24 cellular contexts compared by ENCODE assay signal in the genomic region with DNA sequence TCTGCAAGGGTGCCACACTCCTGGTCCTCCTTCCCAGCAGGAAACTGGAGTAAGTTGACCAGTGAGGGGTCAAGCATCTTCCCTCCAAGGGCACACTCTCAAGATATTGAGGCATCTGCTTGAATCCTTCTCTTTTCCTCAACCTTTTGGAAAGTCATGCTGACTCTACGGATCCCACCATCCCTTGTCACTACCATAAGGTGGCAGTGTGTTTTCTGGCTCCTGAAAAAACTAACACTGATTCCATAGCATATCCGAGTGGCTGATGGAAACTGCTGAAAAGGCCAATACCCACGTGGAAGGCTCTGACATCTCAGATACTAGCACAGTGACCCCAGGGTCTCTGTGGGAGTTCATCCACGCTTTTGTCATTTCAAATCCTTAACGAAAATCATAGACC. TPM values are rescaled to one million over a fixed set of nuclear protein-coding genes. Genes with fewer than 3 reads are reported as not detected.
DNase-seq lines count a peak whose midpoint lies in the region; ATAC-seq and TF ChIP-seq lines count a peak whose summit lies in the region.
"Had no signal": no experiment of that assay in that cellular context is flagged by ENCODE, and none has a peak within 500 bp of the region (broad histone marks: within the 10 kb centered on the region; RNA-seq: fewer than 3 reads in every experiment).

No MANE protein-coding gene starts in this region.

- no peak overlapping the region for H3K27ac ChIP-seq in HCT116 (ENCODE audit: low read depth, low read length)
- H3K27ac ChIP-seq in foreskin keratinocyte: no peak overlapping the region
- H3K27ac ChIP-seq in heart left ventricle: no peak overlapping the region
- H3K27ac ChIP-seq: RWPE1, SJCRH30 had no signal

- BruUV-seq in HCT116 (replicated peaks; lab: Mats Ljungman, UMichigan): no TSS peak

- intact Hi-C loops in HCT116 (cut with micrococcal nuclease): no loop called here
- intact Hi-C loops in heart left ventricle (cut with DNase I): no loop called here

- H3K9me3 Mint-ChIP-seq in WTC11 (no peaks in the 10 kb centered on the region), progenitor cell of endocrine pancreas (ENCODE audit: low read depth) (no peaks in the 10 kb centered on the region)
- no peaks in the 10 kb centered on the region for H3K9me3 Mint-ChIP-seq in activated naive CD8-positive, alpha-beta T cell treated with anti-CD3 and anti-CD28 coated beads for 36 hours
- H3K9me3 Mint-ChIP-seq in activated naive CD4-positive, alpha-beta T cell treated with anti-CD3 and anti-CD28 coated beads, Interleukin-2, amount 10 ng/mL, durations not matched to agents 7 days and 5 days: no peaks in the 10 kb centered on the region
- H3K9me3 Mint-ChIP-seq: CD8-positive, alpha-beta memory T cell had no signal

- H3K27me3 ChIP-seq in HCT116 (ENCODE audit: insufficient read depth, low read length): no peaks in the 10 kb centered on the region
- H3K27me3 ChIP-seq in foreskin keratinocyte: no peaks in the 10 kb centered on the region
- H3K27me3 ChIP-seq in heart left ventricle: no peaks in the 10 kb centered on the region
- H3K27me3 ChIP-seq: BLaER1 treated with 17β-estradiol and CSF1 and Interleukin-3, amounts not matched to agents 10 nM and 100 nM; SJCRH30 had no signal

- H4K20me1 ChIP-seq in HCT116 (ENCODE audit: insufficient read depth): no peaks in the 10 kb centered on the region

- DNase-seq in HCT116 (ENCODE audit: low read depth, low spot score) (no peak), WTC11 (ENCODE audit: low spot score) (no peak), foreskin keratinocyte (no peak), progenitor cell of endocrine pancreas (ENCODE audit: low spot score, unreplicated experiment) (no peak), heart left ventricle (no peak)
- no peak for DNase-seq in activated naive CD8-positive, alpha-beta T cell treated with anti-CD3 and anti-CD28 coated beads for 36 hours
- no peak for DNase-seq in activated naive CD4-positive, alpha-beta T cell treated with anti-CD3 and anti-CD28 coated beads, Interleukin-2, amount 10 ng/mL, durations not matched to agents 7 days and 5 days
- DNase-seq in activated CD4-positive, alpha-beta T cell treated with anti-CD3 and anti-CD28 coated beads for 1 hour: no peak
- DNase-seq: CD8-positive, alpha-beta memory T cell; DMS79 treated with DMSO at 0.1 percent for 48 hours; MV-4-11; NCI-H1417 treated with DMSO at 0.1 percent for 48 hours; NCI-H2029; NCI-H2171 treated with DMSO at 0.1 percent for 48 hours; NCI-H446 treated with DMSO at 0.1 percent for 48 hours; OCI-M1; SJCRH30 had no signal

- H3K9me2 ChIP-seq in HCT116 (ENCODE audit: insufficient read depth): no peaks in the 10 kb centered on the region

- CTCF ChIA-PET in HCT116 (lab: Charles Lee) (interaction anchor here (1.7 kb wide), 1 partner anchor 16 kb away, joined by 5 read pairs; no protein-coding TSS in a partner anchor), WTC11 (lab: Charles Lee) (interaction anchor here (1.0 to 1.2 kb wide), 2 partner anchors 9 to 16 kb away, joined by 7 to 8 read pairs; no protein-coding TSS in a partner anchor)
- CTCF ChIA-PET in activated naive CD4-positive, alpha-beta T cell treated with anti-CD3 and anti-CD28 coated beads, Interleukin-2, amount 10 ng/mL, durations not matched to agents 7 days and 5 days (lab: Charles Lee): interaction anchor here (1.0 to 1.3 kb wide), 2 partner anchors 9 to 16 kb away, joined by 3 to 4 read pairs; no protein-coding TSS in a partner anchor

- RAD21 ChIA-PET in HCT116 (lab: Charles Lee; ENCODE audit: low non-redundant PET in 1 of 2, low total read pairs in 2 of 2, uncharacterized antibody in 2 of 2, unreplicated experiment in 2 of 2): no interaction called here

- TF ChIP-seq POLR2A in HCT116 (IDR thresholded peaks at IDR 0.05; ENCODE audit: borderline replicate concordance, extremely low read depth, insufficient read depth, insufficient read length): no peak
- TF ChIP-seq POLR2A in heart left ventricle (IDR thresholded peaks at IDR 0.05): no peak

- no peaks in the 10 kb centered on the region for H3K4me1 Mint-ChIP-seq in WTC11
- H3K4me1 Mint-ChIP-seq in progenitor cell of endocrine pancreas (ENCODE audit: low read depth): no peaks in the 10 kb centered on the region
- peaks cover 2% of the 10 kb centered on the region for H3K4me1 Mint-ChIP-seq in activated naive CD8-positive, alpha-beta T cell treated with anti-CD3 and anti-CD28 coated beads for 36 hours
- no peaks in the 10 kb centered on the region for H3K4me1 Mint-ChIP-seq in activated naive CD4-positive, alpha-beta T cell treated with anti-CD3 and anti-CD28 coated beads, Interleukin-2, amount 10 ng/mL, durations not matched to agents 7 days and 5 days

- H3K36me3 Mint-ChIP-seq in WTC11 (peaks cover 24% of the 10 kb centered on the region), progenitor cell of endocrine pancreas (ENCODE audit: insufficient read depth) (peaks cover 6% of the 10 kb centered on the region)
- H3K36me3 Mint-ChIP-seq in activated naive CD8-positive, alpha-beta T cell treated with anti-CD3 and anti-CD28 coated beads for 36 hours: peaks cover 18% of the 10 kb centered on the region
- peaks cover 15% of the 10 kb centered on the region for H3K36me3 Mint-ChIP-seq in activated naive CD4-positive, alpha-beta T cell treated with anti-CD3 and anti-CD28 coated beads, Interleukin-2, amount 10 ng/mL, durations not matched to agents 7 days and 5 days

- H3K4me3 ChIP-seq in HCT116 (replicated peaks in 1 of 2; ENCODE audit: low read depth in 1 of 2, low read length in 2 of 2) (no peak overlapping the region), heart left ventricle (no peak overlapping the region)
- H3K4me3 ChIP-seq: BLaER1 treated with 17β-estradiol and CSF1 and Interleukin-3, amounts not matched to agents 10 nM and 100 nM; K562; SJCRH30 had no signal

- WGBS in heart left ventricle, 4 donors: 60 to 70% (median 66%) methylated on average over 5 of the region's 5 CpGs

- H3K36me3 ChIP-seq in HCT116 (ENCODE audit: control insufficient read depth in 1 of 2, insufficient read depth in 2 of 2, low read length in 2 of 2) (peaks cover 17 to 21% of the 10 kb centered on the region in 2 experiments), heart left ventricle (peaks cover 0 to 100% (median 83%) of the 10 kb centered on the region in 9 donors)

- H3K27me3 Mint-ChIP-seq in WTC11 (ENCODE audit: low read depth) (no peaks in the 10 kb centered on the region), progenitor cell of endocrine pancreas (no peaks in the 10 kb centered on the region)
- no peaks in the 10 kb centered on the region for H3K27me3 Mint-ChIP-seq in activated naive CD8-positive, alpha-beta T cell treated with anti-CD3 and anti-CD28 coated beads for 36 hours
- no peaks in the 10 kb centered on the region for H3K27me3 Mint-ChIP-seq in activated naive CD4-positive, alpha-beta T cell treated with anti-CD3 and anti-CD28 coated beads, Interleukin-2, amount 10 ng/mL, durations not matched to agents 7 days and 5 days
- H3K27me3 Mint-ChIP-seq: CD8-positive, alpha-beta memory T cell had no signal

- TF ChIP-seq CTCF in HCT116 (IDR thresholded peaks at IDR 0.05 in 2 of 3, conservative IDR thresholded peaks at IDR 0.05 in 1 of 3; ENCODE audit: borderline replicate concordance in 1 of 3, insufficient read depth in 1 of 3, low read depth in 2 of 3, low read length in 2 of 3) (peak in 1 of 3 experiments; percentile 23; a peak in 1 of 6 replicates), WTC11 (IDR thresholded peaks at IDR 0.05) (no peak), foreskin keratinocyte (conservative IDR thresholded peaks at IDR 0.05) (peak; percentile 23), progenitor cell of endocrine pancreas (IDR thresholded peaks at IDR 0.05; ENCODE audit: unreplicated experiment) (peak; percentile 11), heart left ventricle (IDR thresholded peaks at IDR 0.05) (no peak)

- H3K4me3 Mint-ChIP-seq in WTC11 (no peak overlapping the region), progenitor cell of endocrine pancreas (ENCODE audit: low read depth) (no peak overlapping the region)
- H3K4me3 Mint-ChIP-seq in activated naive CD8-positive, alpha-beta T cell treated with anti-CD3 and anti-CD28 coated beads for 36 hours: no peak overlapping the region
- H3K4me3 Mint-ChIP-seq in activated naive CD4-positive, alpha-beta T cell treated with anti-CD3 and anti-CD28 coated beads, Interleukin-2, amount 10 ng/mL, durations not matched to agents 7 days and 5 days: no peak overlapping the region
- H3K4me3 Mint-ChIP-seq: CD8-positive, alpha-beta memory T cell had no signal

- H3K27ac Mint-ChIP-seq in WTC11: no peak overlapping the region
- H3K27ac Mint-ChIP-seq in progenitor cell of endocrine pancreas: peak overlapping the region; percentile 9
- H3K27ac Mint-ChIP-seq in activated naive CD8-positive, alpha-beta T cell treated with anti-CD3 and anti-CD28 coated beads for 36 hours: no peak overlapping the region
- H3K27ac Mint-ChIP-seq in activated naive CD4-positive, alpha-beta T cell treated with anti-CD3 and anti-CD28 coated beads, Interleukin-2, amount 10 ng/mL, durations not matched to agents 7 days and 5 days: no peak overlapping the region
- H3K27ac Mint-ChIP-seq: CD8-positive, alpha-beta memory T cell had no signal

- H3K9me3 ChIP-seq in HCT116 (ENCODE audit: control insufficient read depth in 1 of 2, insufficient read depth in 1 of 2, low read depth in 1 of 2, low read length in 2 of 2): no peaks in the 10 kb centered on the region
- H3K9me3 ChIP-seq in heart left ventricle: no peaks in the 10 kb centered on the region
- H3K9me3 ChIP-seq: BLaER1 treated with 17β-estradiol and CSF1 and Interleukin-3, amounts not matched to agents 10 nM and 100 nM; SJCRH30 had no signal

- H3K4me1 ChIP-seq in HCT116 (ENCODE audit: control insufficient read depth in 1 of 2, insufficient read depth in 2 of 2, low read length in 2 of 2) (no peaks in the 10 kb centered on the region), foreskin keratinocyte (no peaks in the 10 kb centered on the region), heart left ventricle (no peaks in the 10 kb centered on the region)
- H3K4me1 ChIP-seq: SJCRH30 had no signal

- H3K4me2 ChIP-seq in HCT116 (ENCODE audit: low read length): no peak overlapping the region
- H3K4me2 ChIP-seq: BLaER1 treated with 17β-estradiol and CSF1 and Interleukin-3, amounts not matched to agents 10 nM and 100 nM had no signal

- H2AFZ ChIP-seq in HCT116 (ENCODE audit: low read depth, low read length, poor library complexity, severe bottlenecking): no peak overlapping the region

- H3K79me2 ChIP-seq in HCT116 (ENCODE audit: insufficient read depth, low read length): no peaks in the 10 kb centered on the region

- no peak overlapping the region for H3K9ac ChIP-seq in HCT116 (ENCODE audit: low read length)
- H3K9ac ChIP-seq: BLaER1 treated with 17β-estradiol and CSF1 and Interleukin-3, amounts not matched to agents 10 nM and 100 nM had no signal

- peak; percentile 49; the same call in 1 of the 2 replicates for ATAC-seq in HCT116
- peak; percentile 62 for ATAC-seq in WTC11
- ATAC-seq in foreskin keratinocyte: no peak
- no peak for ATAC-seq in heart left ventricle
- ATAC-seq: K562 had no signal

- POLR2A ChIA-PET in HCT116 (lab: Charles Lee) (no interaction called here), WTC11 (lab: Charles Lee) (no interaction called here)

- no peak for TF ChIP-seq RAD21 in HCT116 (IDR thresholded peaks at IDR 0.05; ENCODE audit: low read depth)

RNA-seq across cellular contexts. Expression of a gene that starts 37.1 kb away (rescaled TPM):
- total RNA-seq in HCT116 (2021; ENCODE audit: unreplicated experiment) (0.30 TPM), WTC11 (2021) (0.21 TPM in 1 of 3 replicates, not detected in the others), foreskin keratinocyte (not detected in 2 replicates), progenitor cell of endocrine pancreas (not detected in 2 replicates), heart left ventricle (not detected)
- 0.07 and 0.27 TPM in 2 replicates for polyA plus RNA-seq in HCT116 (2012)
- polyA plus RNA-seq in foreskin keratinocyte (not detected in 2 replicates), heart left ventricle (not detected)
- not detected for total RNA-seq in activated naive CD8-positive, alpha-beta T cell treated with anti-CD3 and anti-CD28 coated beads for 36 hours
- total RNA-seq: CD8-positive, alpha-beta memory T cell; G401; H4; HT1080; K562 had no signal
- polyA plus RNA-seq: AG04450; CD8-positive, alpha-beta memory T cell; K562 had no signal

RNA-seq across cellular contexts. Expression of a gene that starts 50.9 kb away (rescaled TPM):
- 18.3 TPM for total RNA-seq in HCT116 (2021; ENCODE audit: unreplicated experiment)
- polyA plus RNA-seq in HCT116 (2012): 9.7 and 11.1 TPM in 2 replicates
- 15.8 to 16.3 TPM (median 16.3 TPM) in 3 replicates for total RNA-seq in WTC11 (2021)
- total RNA-seq in foreskin keratinocyte: 15.7 and 18.8 TPM in 2 replicates
- polyA plus RNA-seq in foreskin keratinocyte: 5.8 and 7.4 TPM in 2 replicates
- total RNA-seq in progenitor cell of endocrine pancreas: 19.7 and 20.0 TPM in 2 replicates
- total RNA-seq in activated naive CD8-positive, alpha-beta T cell treated with anti-CD3 and anti-CD28 coated beads for 36 hours: 10 to 100 TPM; 28.7 to 30.1 TPM
- 10 to 100 TPM in 7 of 9 donors, 1 to 10 TPM in 2; 7.6 to 20.0 (median 13.1) TPM for total RNA-seq in heart left ventricle
- polyA plus RNA-seq in heart left ventricle: 1 to 10 TPM; 1.8 to 8.2 TPM

RNA-seq across cellular contexts. Expression of a gene that starts 58.7 kb away (rescaled TPM):
- total RNA-seq in HCT116 (2021; ENCODE audit: unreplicated experiment) (17.2 TPM), WTC11 (2021) (15.9 to 17.2 TPM (median 16.6 TPM) in 3 replicates), foreskin keratinocyte (16.7 and 18.4 TPM in 2 replicates), progenitor cell of endocrine pancreas (24.7 and 27.2 TPM in 2 replicates), heart left ventricle (10 to 100 TPM; 12.1 to 21.7 (median 15.6) TPM)
- polyA plus RNA-seq in HCT116 (2012): 7.0 and 9.9 TPM in 2 replicates
- polyA plus RNA-seq in foreskin keratinocyte (11.1 and 13.2 TPM in 2 replicates), heart left ventricle (10 to 100 TPM; 14.5 to 15.7 TPM)
- total RNA-seq in activated naive CD8-positive, alpha-beta T cell treated with anti-CD3 and anti-CD28 coated beads for 36 hours: 10 to 100 TPM; 19.0 to 22.4 TPM

Comparison
In these comparisons a context has a peak if more than half of its experiments do, and no peak if none do; other contexts are left out.
1. ATAC-seq: peak in HCT116 (single experiment) and WTC11 (single experiment); none in foreskin keratinocyte (single experiment) and heart left ventricle (0 of 4).
2. CTCF ChIP-seq: peak in foreskin keratinocyte (single experiment) and progenitor cell of endocrine pancreas (single experiment); none in WTC11 (single experiment) and heart left ventricle (0 of 12).